ENCODE assay signal across 8 cellular contexts in the genomic region with DNA sequence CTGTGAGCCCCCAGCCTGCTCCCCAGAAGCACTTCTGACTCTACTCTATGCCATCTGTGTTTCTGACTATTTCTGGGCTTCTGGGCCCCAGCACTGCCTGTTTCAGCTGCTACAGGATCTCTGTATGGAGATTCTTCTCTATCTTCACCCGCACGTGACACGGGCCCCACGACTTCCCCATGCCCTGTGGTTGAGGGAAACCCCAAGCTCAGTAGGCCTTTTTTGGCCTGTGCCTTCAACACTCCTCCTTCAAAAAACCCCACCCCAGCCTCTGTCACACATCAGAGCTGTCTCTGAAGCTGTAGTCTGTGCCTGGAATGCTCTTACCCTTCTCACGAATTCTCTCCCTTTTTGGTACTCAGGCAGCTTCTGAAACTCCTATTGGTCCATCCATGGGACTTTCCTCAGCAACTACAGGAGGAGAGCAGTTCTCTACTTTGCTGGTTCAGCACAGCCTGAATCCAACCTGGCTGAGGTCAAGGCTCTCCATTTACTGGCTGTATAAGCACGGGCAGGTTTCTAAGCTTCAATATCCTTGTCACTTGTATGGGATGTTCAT. TPM values are rescaled to one million over a fixed set of nuclear protein-coding genes. Genes with fewer than 3 reads are reported as not detected.
DNase-seq lines count a peak whose midpoint lies in the region; ATAC-seq and TF ChIP-seq lines count a peak whose summit lies in the region.

No MANE protein-coding gene starts in this region.

- peak; percentile 87 for ATAC-seq in activated T-helper 17 cell treated with anti-CD3 and anti-CD28 coated beads, Interleukin-2, amount 50 U/mL, for 72 hours (replicated peaks)
- peak; percentile 2 to 32 for ATAC-seq in lower lobe of right lung

- H3K4me3 ChIP-seq in GM06990 (replicated peaks; ENCODE audit: low read depth, low read length) (no peak overlapping the region), HEK293 (ENCODE audit: low read depth, low read length) (no peak overlapping the region), lower lobe of right lung (no peak overlapping the region)

- H3K4me1 ChIP-seq in HEK293 (ENCODE audit: control insufficient read depth, insufficient read depth, low read length) (no peaks in the 10 kb centered on the region), lower lobe of right lung (peaks cover 37% of the 10 kb centered on the region)

- peak overlapping the region; percentile 2 for H3K27ac Mint-ChIP-seq in activated T-helper 17 cell treated with anti-CD3 and anti-CD28 coated beads, Interleukin-2, amount 50 U/mL, for 72 hours
- no peak overlapping the region for H3K27ac Mint-ChIP-seq in progenitor cell of endocrine pancreas
- no peak overlapping the region for H3K27ac Mint-ChIP-seq in glutamatergic neuron (ENCODE audit: unreplicated experiment)

- H3K9me3 ChIP-seq in HEK293 (ENCODE audit: control insufficient read depth, insufficient read depth, low read depth, low read length) (no peaks in the 10 kb centered on the region), lower lobe of right lung (no peaks in the 10 kb centered on the region)

- H3K4me3 Mint-ChIP-seq in activated T-helper 17 cell treated with anti-CD3 and anti-CD28 coated beads, Interleukin-2, amount 50 U/mL, for 72 hours = peak overlapping the region; percentile 33
- H3K4me3 Mint-ChIP-seq in progenitor cell of endocrine pancreas (ENCODE audit: low read depth) (no peak overlapping the region), glutamatergic neuron (ENCODE audit: unreplicated experiment) (no peak overlapping the region)

- POLR2A ChIA-PET in HEK293 (lab: Yijun Ruan, JAX) = no interaction called here

- peak; percentile 72 for DNase-seq in GM06990 (ENCODE audit: extremely low read depth, insufficient read length)
- DNase-seq in NOMO-1 treated with DMSO at 0.1 percent for 48 hours (lab: John Stamatoyannopoulos, UW; ENCODE audit: unreplicated experiment) = peak; percentile 75
- peak; percentile 79 for DNase-seq in lower lobe of right lung
- DNase-seq in stimulated activated CD8-positive, alpha-beta memory T cell treated with anti-CD3 and anti-CD28 coated beads, Interleukin-7, amount 100 ng/mL, for 48 hours (ENCODE audit: extremely low read depth in 1 of 2, low read depth in 1 of 2) = peak; percentile 32 to 49
- DNase-seq in progenitor cell of endocrine pancreas (ENCODE audit: low spot score, unreplicated experiment) = no peak
- DNase-seq in glutamatergic neuron = no peak

- H3K27ac ChIP-seq in HEK293 (ENCODE audit: extremely low read depth, low read depth, low read length) (no peak overlapping the region), lower lobe of right lung (peak overlapping the region; percentile 93)

- H3K9me3 Mint-ChIP-seq in activated T-helper 17 cell treated with anti-CD3 and anti-CD28 coated beads, Interleukin-2, amount 50 U/mL, for 72 hours = no peaks in the 10 kb centered on the region
- peaks cover 11% of the 10 kb centered on the region for H3K9me3 Mint-ChIP-seq in progenitor cell of endocrine pancreas (ENCODE audit: low read depth)
- H3K9me3 Mint-ChIP-seq in glutamatergic neuron (ENCODE audit: unreplicated experiment) = peaks cover 2% of the 10 kb centered on the region

- H3K4me1 Mint-ChIP-seq in activated T-helper 17 cell treated with anti-CD3 and anti-CD28 coated beads, Interleukin-2, amount 50 U/mL, for 72 hours = peaks cover 8% of the 10 kb centered on the region
- H3K4me1 Mint-ChIP-seq in progenitor cell of endocrine pancreas (ENCODE audit: low read depth) (no peaks in the 10 kb centered on the region), glutamatergic neuron (ENCODE audit: low read depth, unreplicated experiment) (peaks cover 5% of the 10 kb centered on the region)

- CTCF ChIA-PET in HEK293 (lab: Yijun Ruan, JAX) = interaction anchor here (0.5 to 1.6 kb wide), 5 partner anchors 15 to 95 kb away, joined by 3 to 6 read pairs (median 5); no protein-coding TSS in a partner anchor

- intact Hi-C loops in lower lobe of right lung (cut with DNase I) = no loop called here

- H3K27me3 Mint-ChIP-seq in activated T-helper 17 cell treated with anti-CD3 and anti-CD28 coated beads, Interleukin-2, amount 50 U/mL, for 72 hours = peaks cover 22% of the 10 kb centered on the region
- H3K27me3 Mint-ChIP-seq in progenitor cell of endocrine pancreas (peaks cover 35% of the 10 kb centered on the region), glutamatergic neuron (ENCODE audit: unreplicated experiment) (peaks cover 9% of the 10 kb centered on the region)

- H3K27me3 ChIP-seq in GM06990 (replicated peaks; ENCODE audit: control insufficient read depth, insufficient read depth, low read length) (no peaks in the 10 kb centered on the region), lower lobe of right lung (ENCODE audit: low read depth) (peaks cover 19% of the 10 kb centered on the region)

- H3K36me3 ChIP-seq in GM06990 (ENCODE audit: control insufficient read depth, insufficient read depth, low read length) (no peaks in the 10 kb centered on the region), HEK293 (ENCODE audit: control insufficient read depth in 2 of 2, insufficient read depth in 1 of 2, low read length in 2 of 2) (no peaks in the 10 kb centered on the region; a peak in 1 of 3 replicates), lower lobe of right lung (no peaks in the 10 kb centered on the region)

- H3K36me3 Mint-ChIP-seq in activated T-helper 17 cell treated with anti-CD3 and anti-CD28 coated beads, Interleukin-2, amount 50 U/mL, for 72 hours (ENCODE audit: low read depth) = no peaks in the 10 kb centered on the region
- H3K36me3 Mint-ChIP-seq in progenitor cell of endocrine pancreas (ENCODE audit: insufficient read depth) (no peaks in the 10 kb centered on the region), glutamatergic neuron (ENCODE audit: unreplicated experiment) (peaks cover 7% of the 10 kb centered on the region)

- no peak for TF ChIP-seq CTCF in GM06990 (IDR thresholded peaks at IDR 0.05; ENCODE audit: insufficient read depth, low read length, poor library complexity, severe bottlenecking)
- no peak for TF ChIP-seq CTCF in HEK293 (tag by site-specific recombination; IDR thresholded peaks at IDR 0.05)
- TF ChIP-seq CTCF in lower lobe of right lung (IDR thresholded peaks at IDR 0.05) = no peak
- TF ChIP-seq CTCF in progenitor cell of endocrine pancreas (IDR thresholded peaks at IDR 0.05; ENCODE audit: unreplicated experiment) = no peak
- TF ChIP-seq CTCF in glutamatergic neuron (IDR thresholded peaks at IDR 0.05; ENCODE audit: partially characterized antibody, unreplicated experiment) = no peak

TF ChIP-seq in HEK293, 187 proteins besides CTCF, POLR2A, EP300 and RAD21:
- TF ChIP-seq ZNF335 (tag by site-specific recombination; conservative IDR thresholded peaks at IDR 0.05) (peak; percentile 97), SALL2 (tag by site-specific recombination; IDR thresholded peaks at IDR 0.05; ENCODE audit: borderline replicate concordance) (no peak), SETDB1 (IDR thresholded peaks at IDR 0.05; ENCODE audit: insufficient read length, low read length) (peak; percentile 1), ZFP69B (tag by site-specific recombination; IDR thresholded peaks at IDR 0.05) (peak; percentile 56; the same call in 1 of the 2 replicates), ZBTB17 (tag by site-specific recombination; IDR thresholded peaks at IDR 0.05) (peak; percentile 67; the same call in 1 of the 2 replicates), ZBTB20 (tag by site-specific recombination; IDR thresholded peaks at IDR 0.05) (0 out of 2 replicates have a peak, but pooled peaks have one; percentile 30), ZEB2 (tag by site-specific recombination; IDR thresholded peaks at IDR 0.05) (no peak), ZNF664 (tag by site-specific recombination; IDR thresholded peaks at IDR 0.05) (0 out of 2 replicates have a peak, but pooled peaks have one; percentile 28)
- TF ChIP-seq, protein P1, sequence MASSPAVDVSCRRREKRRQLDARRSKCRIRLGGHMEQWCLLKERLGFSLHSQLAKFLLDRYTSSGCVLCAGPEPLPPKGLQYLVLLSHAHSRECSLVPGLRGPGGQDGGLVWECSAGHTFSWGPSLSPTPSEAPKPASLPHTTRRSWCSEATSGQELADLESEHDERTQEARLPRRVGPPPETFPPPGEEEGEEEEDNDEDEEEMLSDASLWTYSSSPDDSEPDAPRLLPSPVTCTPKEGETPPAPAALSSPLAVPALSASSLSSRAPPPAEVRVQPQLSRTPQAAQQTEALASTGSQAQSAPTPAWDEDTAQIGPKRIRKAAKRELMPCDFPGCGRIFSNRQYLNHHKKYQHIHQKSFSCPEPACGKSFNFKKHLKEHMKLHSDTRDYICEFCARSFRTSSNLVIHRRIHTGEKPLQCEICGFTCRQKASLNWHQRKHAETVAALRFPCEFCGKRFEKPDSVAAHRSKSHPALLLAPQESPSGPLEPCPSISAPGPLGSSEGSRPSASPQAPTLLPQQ (tag by site-specific recombination; IDR thresholded peaks at IDR 0.05) = peak; percentile 60

RNA-seq across cellular contexts. Expression of gene NID1, which starts 2.0 kb away (rescaled TPM):
- total RNA-seq in activated T-helper 17 cell treated with anti-CD3 and anti-CD28 coated beads, Interleukin-2, amount 50 U/mL, for 72 hours = under 1 TPM; 0.05 to 0.09 TPM
- total RNA-seq in lower lobe of right lung = 46.6 TPM
- total RNA-seq in progenitor cell of endocrine pancreas = 21.0 and 24.4 TPM in 2 replicates
- total RNA-seq in glutamatergic neuron (ENCODE audit: unreplicated experiment) = 1.4 TPM

Comparison
In these comparisons a context has a peak if more than half of its experiments do, and no peak if none do; other contexts are left out.
1. DNase-seq: peak in GM06990 (single experiment), NOMO-1 treated with DMSO at 0.1 percent for 48 hours (single experiment), lower lobe of right lung (single experiment) and stimulated activated CD8-positive, alpha-beta memory T cell treated with anti-CD3 and anti-CD28 coated beads, Interleukin-7, amount 100 ng/mL, for 48 hours (2 of 2); none in progenitor cell of endocrine pancreas (single experiment) and glutamatergic neuron (single experiment).